Comparison of ENCODE assay signal across 8 cellular contexts in genomic region chr4:25160714-25161598, GRCh38. TPM values are rescaled to one million over a fixed set of nuclear protein-coding genes. Genes with fewer than 3 reads are reported as not detected.
DNase-seq lines count a peak whose midpoint lies in the region; TF ChIP-seq lines count a peak whose summit lies in the region.

No MANE protein-coding gene starts in this region.

- peak overlapping the region; percentile 79 for H3K27ac ChIP-seq in MM.1S (ENCODE audit: low read length)
- H3K27ac ChIP-seq in adrenal gland = peak overlapping the region; percentile 84 to 98 (median 96)
- H3K27ac ChIP-seq in iPS-18a (ENCODE audit: low read length) = no peak overlapping the region

- H3K9ac ChIP-seq in MM.1S (ENCODE audit: low read length) (peak overlapping the region; percentile 78), iPS-18a (ENCODE audit: low read length) (peak overlapping the region; percentile 77)

- peaks cover 34% of the 10 kb centered on the region for H3K79me2 ChIP-seq in MM.1S (ENCODE audit: low read length)

- H3K4me1 ChIP-seq in MM.1S (ENCODE audit: low read length) (peaks cover 8% of the 10 kb centered on the region; the same call in 1 of the 2 replicates), adrenal gland (replicated peaks in 1 of 2) (peaks cover 0 to 27% of the 10 kb centered on the region in 2 donors), iPS-18a (ENCODE audit: control insufficient read depth, low read depth, low read length) (peaks cover 8% of the 10 kb centered on the region)

- WGBS in adrenal gland, 4 donors = 4 to 17% (median 7%) methylated on average over 16 of the region's 16 CpGs

- H2AFZ ChIP-seq in MM.1S (ENCODE audit: low read length) = peak overlapping the region; percentile 81

- no peak for TF ChIP-seq CTCF in MM.1S (IDR thresholded peaks at IDR 0.05; ENCODE audit: low read length)
- peak in 1 of 6 experiments; percentile 9 for TF ChIP-seq CTCF in adrenal gland (IDR thresholded peaks at IDR 0.05)

- TF ChIP-seq POLR2A in adrenal gland (IDR thresholded peaks at IDR 0.05) = peak in 1 of 2 donors; percentile 41

- H3K4me2 ChIP-seq in MM.1S (ENCODE audit: low read depth, low read length) = peak overlapping the region; percentile 80

- no peaks in the 10 kb centered on the region for H3K9me2 ChIP-seq in MM.1S (replicated peaks; ENCODE audit: insufficient read depth, low read length)

- no peaks in the 10 kb centered on the region for H3K9me3 ChIP-seq in MM.1S (replicated peaks; ENCODE audit: insufficient read depth, low read length)
- no peaks in the 10 kb centered on the region for H3K9me3 ChIP-seq in adrenal gland (replicated peaks in 1 of 3)
- no peaks in the 10 kb centered on the region for H3K9me3 ChIP-seq in iPS-18a (ENCODE audit: control insufficient read depth, low read depth, low read length)

- peak; percentile 48 for DNase-seq in NCI-H2227 (lab: John Stamatoyannopoulos, UW; ENCODE audit: unreplicated experiment)
- DNase-seq in NCI-H2227 treated with DMSO at 0.1 percent for 48 hours (lab: John Stamatoyannopoulos, UW) = no peak
- DNase-seq in H4 (ENCODE audit: low spot score) = peak; percentile 47
- no peak for DNase-seq in MM.1S
- DNase-seq in adrenal gland = no peak
- peak; percentile 31 for DNase-seq in stimulated activated naive CD4-positive, alpha-beta T cell treated with Interleukin-2 at 50 U/mL for 16 hours (lab: John Stamatoyannopoulos, UW)
- DNase-seq in NCI-H1105 treated with DMSO at 0.1 percent for 48 hours (lab: John Stamatoyannopoulos, UW) = no peak

- H3K36me3 ChIP-seq in MM.1S (replicated peaks; ENCODE audit: insufficient read depth, low read length) (no peaks in the 10 kb centered on the region), adrenal gland (replicated peaks in 1 of 2) (no peaks in the 10 kb centered on the region), iPS-18a (ENCODE audit: control insufficient read depth, low read depth, low read length) (no peaks in the 10 kb centered on the region)

- no peaks in the 10 kb centered on the region for H4K20me1 ChIP-seq in MM.1S (ENCODE audit: insufficient read depth, low read length)

- H3K4me3 ChIP-seq in MM.1S (ENCODE audit: low read length) = peak overlapping the region; percentile 79
- peak overlapping the region; percentile 33 to 80 (median 52) for H3K4me3 ChIP-seq in adrenal gland
- peak overlapping the region; percentile 83 for H3K4me3 ChIP-seq in iPS-18a (ENCODE audit: low read length)

- H3F3A ChIP-seq in MM.1S (ENCODE audit: insufficient read depth, low read length) = peaks cover 22% of the 10 kb centered on the region

- intact Hi-C loops in adrenal gland (cut with DNase I) = no loop called here

- no peaks in the 10 kb centered on the region for H3K27me3 ChIP-seq in MM.1S (replicated peaks; ENCODE audit: insufficient read depth, low read length)
- H3K27me3 ChIP-seq in adrenal gland = no peaks in the 10 kb centered on the region
- H3K27me3 ChIP-seq in iPS-18a (ENCODE audit: control insufficient read depth, insufficient read depth, low read length) = no peaks in the 10 kb centered on the region

RNA-seq across cellular contexts. Expression of gene SEPSECS, which starts 0.7 kb away (rescaled TPM):
- 4.7 and 6.5 TPM in 2 replicates for total RNA-seq in H4 (2014; rRNA removed; shearing (Covaris generic))
- 10 to 100 TPM in 3 of 8 donors, 1 to 10 TPM in 5; 6.0 to 38.6 (median 7.7) TPM for total RNA-seq in adrenal gland
- polyA plus RNA-seq in adrenal gland = 1 to 10 TPM; 5.8 to 9.4 (median 6.4) TPM

Comparison
In these comparisons a context has a peak if more than half of its experiments do, and no peak if none do; other contexts are left out.
1. DNase-seq: peak in NCI-H2227 (single experiment), H4 (single experiment) and stimulated activated naive CD4-positive, alpha-beta T cell treated with Interleukin-2 at 50 U/mL for 16 hours (single experiment); none in NCI-H2227 treated with DMSO at 0.1 percent for 48 hours (single experiment), MM.1S (single experiment), adrenal gland (0 of 7) and NCI-H1105 treated with DMSO at 0.1 percent for 48 hours (single experiment).
2. Peak in every context shown above with its lines, with median percentiles within 50 percentile points of each other: H3K4me3 ChIP-seq.